22 cellular contexts compared by ENCODE assay signal in genomic region chr4:86294883-86295282, GRCh38.
DNase-seq lines count a peak whose midpoint lies in the region; ATAC-seq and TF ChIP-seq lines count a peak whose summit lies in the region.
"Had no signal": no experiment of that assay in that cellular context is flagged by ENCODE, and none has a peak within 500 bp of the region (broad histone marks: within the 10 kb centered on the region; RNA-seq: fewer than 3 reads in every experiment).

No MANE protein-coding gene starts in this region.

- H3K4me1 ChIP-seq in mesendoderm (ENCODE audit: control insufficient read depth, low read depth, low read length): peaks cover 2% of the 10 kb centered on the region
- H3K4me1 ChIP-seq in SK-N-SH (ENCODE audit: control insufficient read depth in 1 of 2, insufficient read depth in 2 of 2, low read depth in 1 of 2, low read length in 1 of 2): no peaks in the 10 kb centered on the region
- H3K4me1 ChIP-seq: Peyer's patch, prostate gland, SJSA1 had no signal

- no CpG with 5 or more reads among the region's 11 CpGs for WGBS in mesendoderm (ENCODE audit: extremely low coverage, insufficient coverage, low lambda C conversion rate)
- 93% methylated on average over 11 of the region's 11 CpGs for WGBS in SK-N-SH (ENCODE audit: low lambda C conversion rate)

- no peak overlapping the region for H3K4me3 ChIP-seq in SU-DHL-6 (ENCODE audit: insufficient read depth, low read length, poor library complexity, severe bottlenecking)
- no peak overlapping the region for H3K4me3 ChIP-seq in mesendoderm (ENCODE audit: low read length)
- no peak overlapping the region for H3K4me3 ChIP-seq in SK-N-SH (ENCODE audit: low read depth in 2 of 2, low read length in 1 of 2)
- H3K4me3 ChIP-seq: Peyer's patch, prostate gland, SJSA1, thoracic aorta had no signal

- no peak overlapping the region for H2BK120ac ChIP-seq in mesendoderm (ENCODE audit: low read depth, low read length)

- POLR2A ChIA-PET in SK-N-SH (lab: Yijun Ruan, JAX): no interaction called here

- CTCF ChIA-PET in SK-N-SH (lab: Yijun Ruan, JAX): no interaction called here

- TF ChIP-seq CTCF in SU-DHL-6 (IDR thresholded peaks at IDR 0.05; ENCODE audit: insufficient read depth, low read length, poor library complexity, severe bottlenecking) (no peak), SK-N-SH (IDR thresholded peaks at IDR 0.05) (no peak)

- no peak overlapping the region for H4K5ac ChIP-seq in mesendoderm (ENCODE audit: low read length)

- H3K9ac ChIP-seq in SU-DHL-6 (ENCODE audit: low read length): peak overlapping the region; percentile 41
- H3K9ac ChIP-seq in mesendoderm (ENCODE audit: low read length): no peak overlapping the region
- H3K9ac ChIP-seq in SK-N-SH: no peak overlapping the region

- H3K4me2 ChIP-seq in SU-DHL-6 (ENCODE audit: low read depth, low read length, poor library complexity, severe bottlenecking): peak overlapping the region; percentile 56
- no peak overlapping the region for H3K4me2 ChIP-seq in mesendoderm (ENCODE audit: low read length)
- H3K4me2 ChIP-seq in SK-N-SH: no peak overlapping the region

- no peak for TF ChIP-seq RAD21 in SK-N-SH (IDR thresholded peaks at IDR 0.05; ENCODE audit: low read length)

- peak; percentile 57 for ATAC-seq in GM18868 (IDR thresholded peaks at IDR 0.05; ENCODE audit: unreplicated experiment)
- peak; percentile 59 for ATAC-seq in HG03025 (IDR thresholded peaks at IDR 0.05; ENCODE audit: low FRiP score, unreplicated experiment)
- no peak for ATAC-seq in GM18498 (IDR thresholded peaks at IDR 0.05; ENCODE audit: unreplicated experiment)
- ATAC-seq in HG03108 (IDR thresholded peaks at IDR 0.05; ENCODE audit: unreplicated experiment): no peak
- ATAC-seq: activated CD8-positive, alpha-beta memory T cell treated with anti-CD3 and anti-CD28 coated beads, Interleukin-2, amount 10 ng/mL, durations not matched to agents 7 days and 5 days; stimulated activated effector memory CD8-positive, alpha-beta T cell treated with anti-CD3 and anti-CD28 coated beads, Interleukin-12 subunit alpha, Interleukin-12 subunit beta, amount 100 ng/mL, for 72 hours had no signal

- H3K27me3 ChIP-seq in SU-DHL-6 (ENCODE audit: low read length): no peaks in the 10 kb centered on the region
- H3K27me3 ChIP-seq in mesendoderm (ENCODE audit: insufficient read depth, low read length, poor library complexity): no peaks in the 10 kb centered on the region
- H3K27me3 ChIP-seq in SK-N-SH (ENCODE audit: insufficient read depth): no peaks in the 10 kb centered on the region
- H3K27me3 ChIP-seq: Peyer's patch, SJSA1 had no signal

- peak overlapping the region; percentile 34 for H3K18ac ChIP-seq in mesendoderm (ENCODE audit: low read length)

- H4K20me1 ChIP-seq in SU-DHL-6 (ENCODE audit: low read depth, low read length) (no peaks in the 10 kb centered on the region), SK-N-SH (ENCODE audit: insufficient read depth) (no peaks in the 10 kb centered on the region)

- H3K23ac ChIP-seq in mesendoderm (ENCODE audit: low read length): no peak overlapping the region

- H4K8ac ChIP-seq in mesendoderm (ENCODE audit: low read depth, low read length): no peak overlapping the region

- H3K79me1 ChIP-seq in mesendoderm (ENCODE audit: low read length): no peaks in the 10 kb centered on the region

- H3K9me3 ChIP-seq in SU-DHL-6 (ENCODE audit: insufficient read depth, low read length) (no peaks in the 10 kb centered on the region), SK-N-SH (no peaks in the 10 kb centered on the region)
- H3K9me3 ChIP-seq: Peyer's patch, prostate gland, SJSA1, thoracic aorta had no signal

- no peak overlapping the region for H2AK5ac ChIP-seq in mesendoderm (ENCODE audit: low read length)

- no peaks in the 10 kb centered on the region for H3K79me2 ChIP-seq in SU-DHL-6 (ENCODE audit: insufficient read depth, low read length)
- no peaks in the 10 kb centered on the region for H3K79me2 ChIP-seq in mesendoderm (ENCODE audit: control insufficient read depth, insufficient read depth, low read length)
- H3K79me2 ChIP-seq in SK-N-SH (ENCODE audit: insufficient read depth): no peaks in the 10 kb centered on the region

- DNase-seq in mesendoderm (no peak), SK-N-SH (no peak), cerebellum (ENCODE audit: low spot score) (no peak)
- DNase-seq: activated CD4-positive, alpha-beta T cell treated with anti-CD3 and anti-CD28 coated beads, Interleukin-2, amount 10 ng/mL, durations not matched to agents 24 days and 14 days; activated CD8-positive, alpha-beta memory T cell treated with anti-CD3 and anti-CD28 coated beads, Interleukin-2, amount 10 ng/mL, durations not matched to agents 7 days and 5 days; aorta; central memory CD4-positive, alpha-beta T cell; foreskin melanocyte; hippocampal formation; NCI-H1436; NCI-H69; Peyer's patch; T-helper 2 cell had no signal

- no peaks in the 10 kb centered on the region for H3F3A ChIP-seq in SU-DHL-6 (ENCODE audit: insufficient read depth)
- no peaks in the 10 kb centered on the region for H3F3A ChIP-seq in SK-N-SH (replicated peaks; ENCODE audit: insufficient read depth)

- H3K27ac ChIP-seq in SU-DHL-6 (ENCODE audit: low read depth, low read length) (peak overlapping the region; percentile 69), mesendoderm (ENCODE audit: low read depth, low read length) (no peak overlapping the region), SK-N-SH (ENCODE audit: low read depth in 2 of 2, low read length in 1 of 2) (no peak overlapping the region)
- H3K27ac ChIP-seq: Peyer's patch, prostate gland, SJSA1, thoracic aorta had no signal

- peak overlapping the region; percentile 54 for H2AFZ ChIP-seq in SU-DHL-6 (ENCODE audit: low read depth, low read length, severe bottlenecking)
- no peak overlapping the region for H2AFZ ChIP-seq in SK-N-SH (ENCODE audit: low read depth)

- no peak overlapping the region for H2BK5ac ChIP-seq in mesendoderm (ENCODE audit: low read length)

- H3K36me3 ChIP-seq in SU-DHL-6 (ENCODE audit: low read length): no peaks in the 10 kb centered on the region
- H3K36me3 ChIP-seq in mesendoderm (ENCODE audit: control insufficient read depth, insufficient read depth, low read length): no peaks in the 10 kb centered on the region
- no peaks in the 10 kb centered on the region for H3K36me3 ChIP-seq in SK-N-SH (replicated peaks in 1 of 2; ENCODE audit: control insufficient read depth in 1 of 2, insufficient read depth in 2 of 2, low read length in 1 of 2)
- H3K36me3 ChIP-seq: Peyer's patch, prostate gland, SJSA1, thoracic aorta had no signal

- H3K9me2 ChIP-seq in SU-DHL-6 (replicated peaks; ENCODE audit: insufficient read depth, low read length) (no peaks in the 10 kb centered on the region), SK-N-SH (no peaks in the 10 kb centered on the region)

- no peak overlapping the region for H3K56ac ChIP-seq in mesendoderm (ENCODE audit: low read length)

- TF ChIP-seq EP300 in SK-N-SH (IDR thresholded peaks at IDR 0.05; ENCODE audit: borderline replicate concordance in 1 of 2, low read depth in 1 of 2, low read length in 1 of 2): no peak

- H3K4ac ChIP-seq in mesendoderm (ENCODE audit: low read depth, low read length): no peak overlapping the region

- H2BK15ac ChIP-seq in mesendoderm (replicated peaks; ENCODE audit: low read depth): no peak overlapping the region

TF ChIP-seq in SK-N-SH, 30 proteins besides CTCF, POLR2A, EP300 and RAD21:
- TF ChIP-seq, protein P1, sequence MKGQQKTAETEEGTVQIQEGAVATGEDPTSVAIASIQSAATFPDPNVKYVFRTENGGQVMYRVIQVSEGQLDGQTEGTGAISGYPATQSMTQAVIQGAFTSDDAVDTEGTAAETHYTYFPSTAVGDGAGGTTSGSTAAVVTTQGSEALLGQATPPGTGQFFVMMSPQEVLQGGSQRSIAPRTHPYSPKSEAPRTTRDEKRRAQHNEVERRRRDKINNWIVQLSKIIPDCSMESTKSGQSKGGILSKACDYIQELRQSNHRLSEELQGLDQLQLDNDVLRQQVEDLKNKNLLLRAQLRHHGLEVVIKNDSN (IDR thresholded peaks at IDR 0.05; ENCODE audit: borderline replicate concordance, low read depth): no peak
- no peak for TF ChIP-seq GABPA (IDR thresholded peaks at IDR 0.05; ENCODE audit: low read depth)
- TF ChIP-seq EZH2phosphoT487 (IDR thresholded peaks at IDR 0.05; ENCODE audit: borderline replicate concordance, low read depth): no peak
- TF ChIP-seq PBX3 (IDR thresholded peaks at IDR 0.05): no peak
TF ChIP-seq in SK-N-SH: peak in this region for 0.

Comparison
In these comparisons a context has a peak if more than half of its experiments do, and no peak if none do; other contexts are left out.
1. ATAC-seq: peak in GM18868 (single experiment) and HG03025 (single experiment); none in GM18498 (single experiment) and HG03108 (single experiment).